ENCODE assay signal across 14 cellular contexts in genomic region chr2:9001778-9002177, GRCh38. TPM values are rescaled to one million over a fixed set of nuclear protein-coding genes. Genes with fewer than 3 reads are reported as not detected.
A peak's percentile ranks its signal among the peaks of the same experiment; 100 is the strongest.
DNase-seq lines count a peak whose midpoint lies in the region; ATAC-seq and TF ChIP-seq lines count a peak whose summit lies in the region.
"Had no signal": no experiment of that assay in that cellular context is flagged by ENCODE, and none has a peak within 500 bp of the region (broad histone marks: within the 10 kb centered on the region; RNA-seq: fewer than 3 reads in every experiment).

No MANE protein-coding gene starts in this region.

- peak overlapping the region; percentile 93 for H3K4me2 ChIP-seq in hepatocyte

- H3K4me1 ChIP-seq in hepatocyte (ENCODE audit: insufficient read depth) (no peaks in the 10 kb centered on the region), adrenal gland (replicated peaks in 1 of 2) (peaks cover 5% of the 10 kb centered on the region in 2 donors)

- H3K27me3 Mint-ChIP-seq in activated naive CD8-positive, alpha-beta T cell = peaks cover 4% of the 10 kb centered on the region
- H3K27me3 Mint-ChIP-seq in activated naive CD8-positive, alpha-beta T cell treated with anti-CD3 and anti-CD28 coated beads for 36 hours = peaks cover 16% of the 10 kb centered on the region
- peaks cover 20% of the 10 kb centered on the region for H3K27me3 Mint-ChIP-seq in activated T-helper 1 cell treated with anti-CD3 and anti-CD28 coated beads, Interleukin-12 subunit alpha, Interleukin-12 subunit beta, Interleukin-2, Interleukin-4 antibody, amounts not matched to agents 30 ng/mL and 10 ng/mL and 1 ng/mL, durations not matched to agents 14 hours and 24 hours and 36 hours (ENCODE audit: insufficient read depth)

- no peaks in the 10 kb centered on the region for H3K9me2 ChIP-seq in hepatocyte (replicated peaks; ENCODE audit: insufficient read depth)

- DNase-seq in activated naive CD8-positive, alpha-beta T cell treated with anti-CD3 and anti-CD28 coated beads for 36 hours = no peak
- DNase-seq in activated T-helper 1 cell treated with anti-CD3 and anti-CD28 coated beads, Interleukin-12 subunit alpha, Interleukin-12 subunit beta, Interleukin-2, Interleukin-4 antibody, amounts not matched to agents 30 ng/mL and 10 ng/mL and 1 ng/mL, durations not matched to agents 14 hours and 24 hours and 36 hours (ENCODE audit: low spot score) = no peak
- no peak for DNase-seq in hepatocyte (ENCODE audit: low spot score)
- no peak for DNase-seq in substantia nigra (lab: John Stamatoyannopoulos, UW)
- no peak for DNase-seq in adrenal gland
- DNase-seq: ACHN; activated CD8-positive, alpha-beta memory T cell treated with anti-CD3 and anti-CD28 coated beads, Interleukin-2, amount 10 ng/mL, durations not matched to agents 7 days and 5 days; amygdala; effector memory CD8-positive, alpha-beta T cell; RPMI8226; T1000 had no signal

- 85% methylated on average over 8 of the region's 8 CpGs for WGBS in hepatocyte (ENCODE audit: low lambda C conversion rate, missing lambda C conversion rate)
- 90 to 94% (median 93%) methylated on average over 8 of the region's 8 CpGs for WGBS in adrenal gland, 4 donors

- peaks cover 63% of the 10 kb centered on the region for H3K79me2 ChIP-seq in hepatocyte

- intact Hi-C loops in activated T-helper 1 cell treated with anti-CD3 and anti-CD28 coated beads, Interleukin-12 subunit alpha, Interleukin-12 subunit beta, Interleukin-2, Interleukin-4 antibody, amounts not matched to agents 30 ng/mL and 10 ng/mL and 1 ng/mL, durations not matched to agents 14 hours and 24 hours and 36 hours (cut with micrococcal nuclease) = loop anchor here (5.0 kb wide), 2 partner anchors 421 to 1446 kb away; partner anchors contain the start of genes CPSF3, ITGB1BP1 and ODC1
- intact Hi-C loops in adrenal gland (cut with DNase I) = no loop called here

- no peak overlapping the region for H3K4me3 ChIP-seq in hepatocyte
- no peak overlapping the region for H3K4me3 ChIP-seq in adrenal gland

- ATAC-seq in HG02840 (IDR thresholded peaks at IDR 0.05; ENCODE audit: low FRiP score, unreplicated experiment) = no peak
- ATAC-seq in GM19455 (IDR thresholded peaks at IDR 0.05; ENCODE audit: unreplicated experiment) = no peak
- ATAC-seq: activated CD8-positive, alpha-beta memory T cell treated with anti-CD3 and anti-CD28 coated beads, Interleukin-2, amount 10 ng/mL, durations not matched to agents 7 days and 5 days; effector memory CD8-positive, alpha-beta T cell had no signal

- H3K9me3 ChIP-seq in hepatocyte (ENCODE audit: low read depth) (no peaks in the 10 kb centered on the region), adrenal gland (replicated peaks in 1 of 3) (no peaks in the 10 kb centered on the region)

- TF ChIP-seq POLR2A in adrenal gland (IDR thresholded peaks at IDR 0.05) = no peak

- no peaks in the 10 kb centered on the region for H3K36me3 Mint-ChIP-seq in activated naive CD8-positive, alpha-beta T cell
- H3K36me3 Mint-ChIP-seq in activated naive CD8-positive, alpha-beta T cell treated with anti-CD3 and anti-CD28 coated beads for 36 hours = peaks cover 3% of the 10 kb centered on the region
- H3K36me3 Mint-ChIP-seq in activated T-helper 1 cell treated with anti-CD3 and anti-CD28 coated beads, Interleukin-12 subunit alpha, Interleukin-12 subunit beta, Interleukin-2, Interleukin-4 antibody, amounts not matched to agents 30 ng/mL and 10 ng/mL and 1 ng/mL, durations not matched to agents 14 hours and 24 hours and 36 hours (ENCODE audit: low read depth) = no peaks in the 10 kb centered on the region
- H3K36me3 Mint-ChIP-seq: activated CD8-positive, alpha-beta memory T cell treated with anti-CD3 and anti-CD28 coated beads, Interleukin-2, amount 10 ng/mL, durations not matched to agents 7 days and 5 days had no signal

- no peak overlapping the region for H3K27ac Mint-ChIP-seq in activated naive CD8-positive, alpha-beta T cell
- H3K27ac Mint-ChIP-seq in activated naive CD8-positive, alpha-beta T cell treated with anti-CD3 and anti-CD28 coated beads for 36 hours = no peak overlapping the region
- no peak overlapping the region for H3K27ac Mint-ChIP-seq in activated T-helper 1 cell treated with anti-CD3 and anti-CD28 coated beads, Interleukin-12 subunit alpha, Interleukin-12 subunit beta, Interleukin-2, Interleukin-4 antibody, amounts not matched to agents 30 ng/mL and 10 ng/mL and 1 ng/mL, durations not matched to agents 14 hours and 24 hours and 36 hours
- H3K27ac Mint-ChIP-seq: activated CD8-positive, alpha-beta memory T cell treated with anti-CD3 and anti-CD28 coated beads, Interleukin-2, amount 10 ng/mL, durations not matched to agents 7 days and 5 days; effector memory CD8-positive, alpha-beta T cell had no signal

- H2AFZ ChIP-seq in hepatocyte = no peak overlapping the region

- H3K4me3 Mint-ChIP-seq in activated naive CD8-positive, alpha-beta T cell = peak overlapping the region; percentile 6
- H3K4me3 Mint-ChIP-seq in activated naive CD8-positive, alpha-beta T cell treated with anti-CD3 and anti-CD28 coated beads for 36 hours = no peak overlapping the region
- H3K4me3 Mint-ChIP-seq in activated T-helper 1 cell treated with anti-CD3 and anti-CD28 coated beads, Interleukin-12 subunit alpha, Interleukin-12 subunit beta, Interleukin-2, Interleukin-4 antibody, amounts not matched to agents 30 ng/mL and 10 ng/mL and 1 ng/mL, durations not matched to agents 14 hours and 24 hours and 36 hours = peak overlapping the region; percentile 84

- no peak overlapping the region for H3K27ac ChIP-seq in hepatocyte
- H3K27ac ChIP-seq in substantia nigra (ENCODE audit: low read depth, low read length, poor library complexity, severe bottlenecking) = peak overlapping the region; percentile 89
- H3K27ac ChIP-seq in adrenal gland = no peak overlapping the region

- H3K36me3 ChIP-seq in hepatocyte (replicated peaks; ENCODE audit: insufficient read depth, low read depth) (no peaks in the 10 kb centered on the region), adrenal gland (replicated peaks in 1 of 2) (no peaks in the 10 kb centered on the region)

- H3K9me3 Mint-ChIP-seq in activated naive CD8-positive, alpha-beta T cell (ENCODE audit: low read depth) = no peaks in the 10 kb centered on the region
- no peaks in the 10 kb centered on the region for H3K9me3 Mint-ChIP-seq in activated naive CD8-positive, alpha-beta T cell treated with anti-CD3 and anti-CD28 coated beads for 36 hours
- no peaks in the 10 kb centered on the region for H3K9me3 Mint-ChIP-seq in activated T-helper 1 cell treated with anti-CD3 and anti-CD28 coated beads, Interleukin-12 subunit alpha, Interleukin-12 subunit beta, Interleukin-2, Interleukin-4 antibody, amounts not matched to agents 30 ng/mL and 10 ng/mL and 1 ng/mL, durations not matched to agents 14 hours and 24 hours and 36 hours
- H3K9me3 Mint-ChIP-seq: effector memory CD8-positive, alpha-beta T cell had no signal

- H3K27me3 ChIP-seq in hepatocyte (no peaks in the 10 kb centered on the region), adrenal gland (no peaks in the 10 kb centered on the region)

- TF ChIP-seq CTCF in hepatocyte (IDR thresholded peaks at IDR 0.05; ENCODE audit: poor library complexity) = no peak
- no peak for TF ChIP-seq CTCF in adrenal gland (IDR thresholded peaks at IDR 0.05)

- no peaks in the 10 kb centered on the region for H4K20me1 ChIP-seq in hepatocyte (ENCODE audit: insufficient read depth, poor library complexity, severe bottlenecking)

- peaks cover 14% of the 10 kb centered on the region for H3K4me1 Mint-ChIP-seq in activated naive CD8-positive, alpha-beta T cell (ENCODE audit: low read depth)
- peaks cover 9% of the 10 kb centered on the region for H3K4me1 Mint-ChIP-seq in activated naive CD8-positive, alpha-beta T cell treated with anti-CD3 and anti-CD28 coated beads for 36 hours
- H3K4me1 Mint-ChIP-seq in activated T-helper 1 cell treated with anti-CD3 and anti-CD28 coated beads, Interleukin-12 subunit alpha, Interleukin-12 subunit beta, Interleukin-2, Interleukin-4 antibody, amounts not matched to agents 30 ng/mL and 10 ng/mL and 1 ng/mL, durations not matched to agents 14 hours and 24 hours and 36 hours (ENCODE audit: low read depth) = peaks cover 23% of the 10 kb centered on the region

RNA-seq across cellular contexts. Expression of gene MBOAT2, which starts 1.7 kb away (rescaled TPM):
- total RNA-seq in activated naive CD8-positive, alpha-beta T cell treated with anti-CD3 and anti-CD28 coated beads for 36 hours = 1 to 10 TPM; 2.0 to 2.1 TPM
- 2.9 and 4.5 TPM in 2 replicates for total RNA-seq in activated T-helper 1 cell treated with anti-CD3 and anti-CD28 coated beads, Interleukin-12 subunit alpha, Interleukin-12 subunit beta, Interleukin-2, Interleukin-4 antibody, amounts not matched to agents 30 ng/mL and 10 ng/mL and 1 ng/mL, durations not matched to agents 14 hours and 24 hours and 36 hours
- total RNA-seq in hepatocyte = 14.1 and 35.2 TPM in 2 replicates
- polyA plus RNA-seq in hepatocyte = 22.8 and 32.5 TPM in 2 replicates
- 1 to 10 TPM in 6 of 8 donors, under 1 TPM in 2; 0.24 to 3.8 (median 2.1) TPM for total RNA-seq in adrenal gland
- polyA plus RNA-seq in adrenal gland = 1 to 10 TPM; 1.9 to 3.7 (median 3.4) TPM
